In the genomic region with DNA sequence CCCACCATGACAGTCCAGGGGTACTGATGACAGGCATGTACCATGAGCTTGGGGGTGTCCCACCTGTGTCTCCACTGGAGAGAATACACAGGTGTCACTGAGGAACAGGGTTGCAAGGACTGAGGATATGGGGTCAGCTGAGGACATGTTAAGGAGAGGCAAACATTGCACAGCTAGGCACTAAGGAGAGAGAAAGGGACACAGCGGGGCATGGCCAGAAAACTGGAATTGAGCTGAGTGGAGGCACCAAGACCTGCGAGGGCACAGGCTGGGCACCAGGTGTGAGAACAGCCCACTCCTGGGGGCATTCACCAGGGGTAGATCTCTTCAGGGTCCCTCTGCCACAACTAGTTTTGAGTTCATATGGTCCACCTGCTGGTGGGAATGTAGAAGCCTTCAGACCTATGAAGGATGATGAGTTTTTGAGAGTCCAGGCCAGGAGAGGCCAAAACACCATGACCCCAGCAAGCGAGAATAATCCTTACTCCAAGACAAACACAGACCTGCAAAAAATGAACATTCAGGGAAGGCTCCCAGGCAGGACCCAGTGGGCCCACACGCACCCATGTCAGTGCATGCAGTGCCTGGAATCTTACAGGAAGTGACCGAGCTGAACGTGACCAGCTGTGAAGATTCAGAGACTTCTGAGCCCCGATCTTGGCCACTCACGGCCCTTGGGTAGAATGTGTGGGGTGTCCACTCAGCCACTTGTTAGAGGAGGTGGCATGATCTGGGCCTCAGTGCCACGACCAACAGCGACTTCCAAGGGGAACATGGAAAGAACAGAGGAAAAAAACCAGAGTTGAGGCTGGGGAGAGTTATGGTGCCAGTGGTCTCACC, we compare ENCODE assay signal across 8 cellular contexts. TPM values are rescaled to one million over a fixed set of nuclear protein-coding genes. Genes with fewer than 3 reads are reported as not detected.
DNase-seq lines count a peak whose midpoint lies in the region; ATAC-seq and TF ChIP-seq lines count a peak whose summit lies in the region.

No MANE protein-coding gene starts in this region.

- peak overlapping the region; percentile 21 for H4K91ac ChIP-seq in trophoblast cell (ENCODE audit: low read depth, low read length)

- 89 to 90% methylated on average over 10 of the region's 10 CpGs for WGBS in ectodermal cell, 2 experiments
- WGBS in trophoblast cell (ENCODE audit: extremely low coverage, insufficient coverage, insufficient read length) = no CpG with 5 or more reads among the region's 10 CpGs

- H3K23ac ChIP-seq in trophoblast cell (ENCODE audit: low read length) = no peak overlapping the region

- peak overlapping the region; percentile 70 for H4K8ac ChIP-seq in trophoblast cell (ENCODE audit: low read depth, low read length)

- H3K18ac ChIP-seq in trophoblast cell (ENCODE audit: low read length) = no peak overlapping the region

- H4K12ac ChIP-seq in trophoblast cell (ENCODE audit: low read depth, low read length) = peak overlapping the region; percentile 62

- peak overlapping the region; percentile 53 for H2AK5ac ChIP-seq in trophoblast cell (ENCODE audit: low read length)

- H3K9me3 ChIP-seq in ectodermal cell (ENCODE audit: control insufficient read depth, low read length) (no peaks in the 10 kb centered on the region), trophoblast cell (ENCODE audit: insufficient read depth, low read depth, low read length) (peaks cover 2% of the 10 kb centered on the region)

- H3K4me1 ChIP-seq in ectodermal cell (ENCODE audit: control insufficient read depth, insufficient read depth, low read length) = peaks cover 4% of the 10 kb centered on the region
- H3K4me1 ChIP-seq in trophoblast cell (ENCODE audit: control insufficient read depth in 1 of 2, insufficient read depth in 2 of 2, low read length in 2 of 2) = peaks cover 15% of the 10 kb centered on the region in 2 experiments

- peaks cover 9% of the 10 kb centered on the region for H3K79me2 ChIP-seq in trophoblast cell (ENCODE audit: control insufficient read depth, insufficient read depth, low read length, poor library complexity)

- H3K4me3 ChIP-seq in GM06990 (replicated peaks; ENCODE audit: low read depth, low read length) (peak overlapping the region; percentile 89), ectodermal cell (ENCODE audit: insufficient read depth, low read depth, low read length) (peak overlapping the region; percentile 78), trophoblast cell (ENCODE audit: low read depth, low read length) (no peak overlapping the region)

- peak overlapping the region; percentile 45 for H2AFZ ChIP-seq in trophoblast cell (ENCODE audit: insufficient read depth, low read length, poor library complexity)

- H3K36me3 ChIP-seq in GM06990 (ENCODE audit: control insufficient read depth, insufficient read depth, low read length) (no peaks in the 10 kb centered on the region), ectodermal cell (ENCODE audit: control insufficient read depth, insufficient read depth, low read length) (no peaks in the 10 kb centered on the region), trophoblast cell (ENCODE audit: control insufficient read depth in 1 of 2, insufficient read depth in 2 of 2, low read length in 2 of 2) (no peaks in the 10 kb centered on the region)

- no peak overlapping the region for H2BK120ac ChIP-seq in trophoblast cell (ENCODE audit: insufficient read depth, low read length, poor library complexity)

- no peak overlapping the region for H2BK5ac ChIP-seq in trophoblast cell (ENCODE audit: low read depth, low read length, poor library complexity)

- H3K14ac ChIP-seq in trophoblast cell (ENCODE audit: low read length) = peak overlapping the region; percentile 30

- H2BK12ac ChIP-seq in trophoblast cell (ENCODE audit: low read length) = no peak overlapping the region

- no peak for ATAC-seq in HG03521 (IDR thresholded peaks at IDR 0.05; ENCODE audit: unreplicated experiment)
- ATAC-seq in GM19463 (IDR thresholded peaks at IDR 0.05; ENCODE audit: unreplicated experiment) = no peak

- H3K4me2 ChIP-seq in trophoblast cell (ENCODE audit: low read length) = peak overlapping the region; percentile 88

- peak overlapping the region; percentile 27 for H3K4ac ChIP-seq in trophoblast cell (ENCODE audit: low read depth, low read length)

- DNase-seq in GM06990 (ENCODE audit: extremely low read depth, insufficient read length) (no peak), NCI-H69 (lab: John Stamatoyannopoulos, UW) (peak; percentile 39), trophoblast cell (peak in 1 of 2 donors; percentile 46), COLO829 (ENCODE audit: low spot score) (no peak), putamen (ENCODE audit: low spot score) (no peak)

- H3K27ac ChIP-seq in ectodermal cell (ENCODE audit: insufficient read depth, low read depth, low read length, poor library complexity, severe bottlenecking) = no peak overlapping the region
- H3K27ac ChIP-seq in trophoblast cell (ENCODE audit: low read depth, low read length) = no peak overlapping the region

- H3K27me3 ChIP-seq in GM06990 (replicated peaks; ENCODE audit: control insufficient read depth, insufficient read depth, low read length) = no peaks in the 10 kb centered on the region
- H3K27me3 ChIP-seq in ectodermal cell (ENCODE audit: control insufficient read depth, insufficient read depth, low read length, poor library complexity, severe bottlenecking) = no peaks in the 10 kb centered on the region
- H3K27me3 ChIP-seq in trophoblast cell (ENCODE audit: insufficient read depth, low read length) = no peaks in the 10 kb centered on the region

- TF ChIP-seq CTCF in GM06990 (IDR thresholded peaks at IDR 0.05; ENCODE audit: insufficient read depth, low read length, poor library complexity, severe bottlenecking) = peak; percentile 35

- H3K9ac ChIP-seq in trophoblast cell (ENCODE audit: low read length) = peak overlapping the region; percentile 26

- H3K79me1 ChIP-seq in trophoblast cell (ENCODE audit: low read length) = peaks cover 12% of the 10 kb centered on the region

RNA-seq across cellular contexts. Expression of a gene that starts 1.4 kb away (rescaled TPM):
- 11.3 TPM for polyA plus RNA-seq in ectodermal cell (2013, experiment 1 of 4)
- polyA plus RNA-seq in ectodermal cell (2013, experiment 2 of 4) = 11.9 TPM
- 9.1 TPM for polyA plus RNA-seq in ectodermal cell (2013, experiment 3 of 4)
- 9.5 TPM for polyA plus RNA-seq in ectodermal cell (2013, experiment 4 of 4)
- 2.4 and 2.7 TPM in 2 replicates for polyA plus RNA-seq in trophoblast cell (2013)

RNA-seq across cellular contexts. Expression of a gene that starts 11.6 kb away (rescaled TPM):
- polyA plus RNA-seq in ectodermal cell (2013, experiment 1 of 4) = not detected
- polyA plus RNA-seq in ectodermal cell (2013, experiment 2 of 4) = not detected
- polyA plus RNA-seq in ectodermal cell (2013, experiment 3 of 4) = not detected
- not detected for polyA plus RNA-seq in ectodermal cell (2013, experiment 4 of 4)
- polyA plus RNA-seq in trophoblast cell (2013) = 0.71 and 0.76 TPM in 2 replicates

RNA-seq across cellular contexts. Expression of a gene that starts 20.0 kb away (rescaled TPM):
- polyA plus RNA-seq in ectodermal cell (2013, experiment 1 of 4) = 1,611 TPM
- polyA plus RNA-seq in ectodermal cell (2013, experiment 2 of 4) = 1,629 TPM
- polyA plus RNA-seq in ectodermal cell (2013, experiment 3 of 4) = 1,522 TPM
- 1,529 TPM for polyA plus RNA-seq in ectodermal cell (2013, experiment 4 of 4)
- 888 and 902 TPM in 2 replicates for polyA plus RNA-seq in trophoblast cell (2013)

RNA-seq across cellular contexts. Expression of a gene that starts 26.2 kb away (rescaled TPM):
- 3.0 TPM for polyA plus RNA-seq in ectodermal cell (2013, experiment 1 of 4)
- polyA plus RNA-seq in ectodermal cell (2013, experiment 2 of 4) = 3.1 TPM
- polyA plus RNA-seq in ectodermal cell (2013, experiment 3 of 4) = 4.1 TPM
- polyA plus RNA-seq in ectodermal cell (2013, experiment 4 of 4) = 3.1 TPM
- 2.0 and 2.1 TPM in 2 replicates for polyA plus RNA-seq in trophoblast cell (2013)

RNA-seq across cellular contexts. Expression of a gene that starts 32.9 kb away (rescaled TPM):
- polyA plus RNA-seq in ectodermal cell (2013, experiment 1 of 4) = 2.9 TPM
- 3.7 TPM for polyA plus RNA-seq in ectodermal cell (2013, experiment 2 of 4)
- polyA plus RNA-seq in ectodermal cell (2013, experiment 3 of 4) = 3.6 TPM
- polyA plus RNA-seq in ectodermal cell (2013, experiment 4 of 4) = 3.8 TPM
- polyA plus RNA-seq in trophoblast cell (2013) = 0.62 and 0.66 TPM in 2 replicates
